In the genomic region with DNA sequence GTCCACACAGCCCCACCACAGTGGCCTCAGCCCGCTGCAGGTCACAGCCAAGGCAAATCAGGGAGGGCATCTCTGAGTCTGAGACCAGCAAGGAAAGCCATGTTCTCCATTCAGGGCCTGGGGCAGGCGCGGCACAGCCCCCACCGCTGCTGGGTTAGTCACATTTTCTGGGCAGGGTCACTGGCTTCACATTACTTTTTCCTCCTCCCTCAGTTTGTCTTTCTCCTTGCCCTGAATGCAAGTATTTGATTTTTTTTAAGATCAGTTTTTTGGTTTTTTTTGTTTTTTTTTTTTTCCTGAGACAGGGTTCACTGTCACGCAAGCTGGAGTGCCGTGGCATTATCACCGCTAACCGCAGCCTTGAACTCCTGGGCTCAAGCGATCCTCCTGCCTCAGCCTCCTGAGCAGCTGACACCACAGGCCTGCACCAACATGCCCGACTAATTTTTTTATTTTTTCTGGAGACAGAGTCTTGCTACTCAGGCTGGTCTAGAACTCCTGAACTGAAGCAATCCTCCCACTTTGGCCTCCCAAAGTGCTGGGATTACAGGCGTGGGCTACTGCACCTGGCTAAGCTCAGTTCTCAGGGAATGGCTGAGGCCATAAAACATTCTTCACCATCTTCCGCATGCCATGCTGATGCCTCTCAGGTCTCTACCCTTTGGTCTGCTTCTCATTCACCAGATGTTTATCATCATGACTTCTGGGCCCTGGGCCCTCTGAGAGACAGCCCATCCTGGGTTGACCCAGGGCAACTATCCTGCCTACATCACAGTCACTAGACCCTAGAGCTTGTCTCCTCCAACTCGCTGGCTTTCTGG, we compare ENCODE assay signal across 9 cellular contexts. TPM values are rescaled to one million over a fixed set of nuclear protein-coding genes. Genes with fewer than 3 reads are reported as not detected.
DNase-seq lines count a peak whose midpoint lies in the region; ATAC-seq and TF ChIP-seq lines count a peak whose summit lies in the region.
"Had no signal": no experiment of that assay in that cellular context is flagged by ENCODE, and none has a peak within 500 bp of the region (broad histone marks: within the 10 kb centered on the region; RNA-seq: fewer than 3 reads in every experiment).

No MANE protein-coding gene starts in this region.

- peak overlapping the region; percentile 29; the same call in 1 of the 3 replicates for H3K4me3 Mint-ChIP-seq in GM23338

- no peak for TF ChIP-seq EP300 in stomach (IDR thresholded peaks at IDR 0.05)

- 58 to 73% methylated on average over 10 to 11 of the region's 13 CpGs for WGBS in esophagus squamous epithelium, 2 donors
- 67 to 83% (median 69%) methylated on average over 13 of the region's 13 CpGs for WGBS in stomach, 5 donors

- no peaks in the 10 kb centered on the region for H3K9me3 Mint-ChIP-seq in GM23338

- H3K79me2 ChIP-seq in GM23338 (replicated peaks; ENCODE audit: insufficient read depth), result no peaks in the 10 kb centered on the region
- no peaks in the 10 kb centered on the region for H3K79me2 ChIP-seq in OCI-LY3 (ENCODE audit: low read length)

- H2AFZ ChIP-seq in GM23338 (no peak overlapping the region), OCI-LY3 (ENCODE audit: low read depth, low read length) (peak overlapping the region; percentile 22; the same call in 1 of the 2 replicates)

- peaks cover 37% of the 10 kb centered on the region for H3K4me1 Mint-ChIP-seq in GM23338

- peaks cover 22% of the 10 kb centered on the region for H3K27me3 Mint-ChIP-seq in GM23338 (ENCODE audit: insufficient read depth, low read depth, poor library complexity)

- no peaks in the 10 kb centered on the region for H3K36me3 ChIP-seq in GM23338 (ENCODE audit: insufficient read depth)
- H3K36me3 ChIP-seq in OCI-LY3 (replicated peaks; ENCODE audit: low read depth, low read length), result no peaks in the 10 kb centered on the region
- H3K36me3 ChIP-seq in esophagus squamous epithelium, result no peaks in the 10 kb centered on the region
- H3K36me3 ChIP-seq in stomach, result no peaks in the 10 kb centered on the region
- H3K36me3 ChIP-seq: sigmoid colon had no signal

- H3K27me3 ChIP-seq in GM23338 (ENCODE audit: insufficient read depth) (no peaks in the 10 kb centered on the region), OCI-LY3 (ENCODE audit: low read depth, low read length) (no peaks in the 10 kb centered on the region), esophagus squamous epithelium (no peaks in the 10 kb centered on the region), stomach (peaks cover 0 to 4% (median 0%) of the 10 kb centered on the region in 3 donors)
- H3K27me3 ChIP-seq: sigmoid colon had no signal

- intact Hi-C loops in esophagus squamous epithelium (cut with DNase I) (no loop called here), stomach (cut with DNase I; ENCODE audit: low total_unique reads) (no loop called here)

- no peak overlapping the region for H3K27ac Mint-ChIP-seq in GM23338

- TF ChIP-seq CTCF in GM23338 (conservative IDR thresholded peaks at IDR 0.05; ENCODE audit: low read depth in 2 of 2) (no peak), OCI-LY3 (IDR thresholded peaks at IDR 0.05; ENCODE audit: low read depth, low read length) (no peak), esophagus squamous epithelium (IDR thresholded peaks at IDR 0.05) (no peak), stomach (IDR thresholded peaks at IDR 0.05) (no peak)

- H3F3A ChIP-seq in GM23338 (replicated peaks; ENCODE audit: low read depth), result peaks cover 9% of the 10 kb centered on the region; the same call in 1 of the 2 replicates

- H3K36me3 Mint-ChIP-seq in GM23338 (ENCODE audit: low read depth), result no peaks in the 10 kb centered on the region

- ATAC-seq in GM23338, result no peak

- H3K9ac ChIP-seq in OCI-LY3 (ENCODE audit: low read length), result peak overlapping the region; percentile 72; the same call in 1 of the 2 replicates

- H3K9me2 ChIP-seq in GM23338 (ENCODE audit: insufficient read depth), result no peaks in the 10 kb centered on the region

- H4K20me1 ChIP-seq in GM23338 (replicated peaks; ENCODE audit: insufficient read depth) (no peaks in the 10 kb centered on the region), OCI-LY3 (ENCODE audit: insufficient read depth, low read length) (no peaks in the 10 kb centered on the region)

- TF ChIP-seq POLR2A in esophagus squamous epithelium (IDR thresholded peaks at IDR 0.05), result no peak
- TF ChIP-seq POLR2A in stomach (IDR thresholded peaks at IDR 0.05), result no peak

- peaks cover 37% of the 10 kb centered on the region for H3K4me1 ChIP-seq in GM23338 (ENCODE audit: insufficient read depth)
- H3K4me1 ChIP-seq in OCI-LY3 (ENCODE audit: low read length), result peaks cover 25% of the 10 kb centered on the region
- H3K4me1 ChIP-seq in esophagus squamous epithelium, result peaks cover 37 to 81% (median 49%) of the 10 kb centered on the region in 3 donors
- peaks cover 12 to 92% (median 52%) of the 10 kb centered on the region in 4 donors for H3K4me1 ChIP-seq in stomach

- 0 out of 2 replicates have a peak overlapping the region, but pooled peaks have one; percentile 26 for H3K27ac ChIP-seq in GM23338 (ENCODE audit: low read depth)
- no peak overlapping the region for H3K27ac ChIP-seq in OCI-LY3 (ENCODE audit: low read length)
- H3K27ac ChIP-seq in esophagus squamous epithelium, result peak overlapping the region; percentile 88 to 93 (median 90)
- peak overlapping the region; percentile 56 to 84 (median 66) for H3K27ac ChIP-seq in stomach

- no peak overlapping the region for H3K4me3 ChIP-seq in GM23338
- peak overlapping the region; percentile 85 for H3K4me3 ChIP-seq in OCI-LY3 (ENCODE audit: low read length)
- peak overlapping the region in 3 of 4 donors; percentile 39 to 63 (median 43) for H3K4me3 ChIP-seq in esophagus squamous epithelium
- H3K4me3 ChIP-seq in stomach, result peak overlapping the region in 1 of 4 donors; percentile 32

- H3K4me2 ChIP-seq in GM23338, result peak overlapping the region; percentile 71; the same call in 1 of the 2 replicates
- peak overlapping the region; percentile 98 for H3K4me2 ChIP-seq in OCI-LY3 (ENCODE audit: low read length)

- no peaks in the 10 kb centered on the region for H3K9me3 ChIP-seq in OCI-LY3 (ENCODE audit: insufficient read depth, low read length)
- no peaks in the 10 kb centered on the region for H3K9me3 ChIP-seq in esophagus squamous epithelium
- no peaks in the 10 kb centered on the region for H3K9me3 ChIP-seq in stomach
- H3K9me3 ChIP-seq: sigmoid colon had no signal

- DNase-seq in GM23338 (ENCODE audit: low spot score) (no peak), esophagus squamous epithelium (lab: John Stamatoyannopoulos, UW) (no peak), stomach (no peak), NCI-H187 treated with DMSO at 0.1 percent for 48 hours (lab: John Stamatoyannopoulos, UW) (no peak), NCI-H2196 (lab: John Stamatoyannopoulos, UW; ENCODE audit: unreplicated experiment) (no peak), NCI-H187 (lab: John Stamatoyannopoulos, UW) (no peak)
- DNase-seq: NCI-H748 treated with DMSO at 0.1 percent for 48 hours, sigmoid colon had no signal

RNA-seq across cellular contexts. Expression of a gene that starts 0.6 kb away (rescaled TPM):
- 75.2 and 88.7 TPM in 2 replicates for total RNA-seq in GM23338 (2014; rRNA removed; shearing (Covaris generic))
- polyA plus RNA-seq in GM23338 (2016; fragmentation: Nextera tagmentation; extraction: Ambion mirVana) (104 and 115 TPM in 2 replicates), stomach (100 to 1,000 TPM; 146 to 350 (median 157) TPM)
- total RNA-seq in esophagus squamous epithelium (100 to 1,000 TPM; 185 to 301 (median 221) TPM), stomach (100 to 1,000 TPM in 2 of 5 donors, 10 to 100 TPM in 3; 35.0 to 135 (median 50.8) TPM)

RNA-seq across cellular contexts. Expression of a gene that starts 7.7 kb away (rescaled TPM):
- not detected in 2 replicates for total RNA-seq in GM23338 (2014; rRNA removed; shearing (Covaris generic))
- polyA plus RNA-seq in GM23338 (2016; fragmentation: Nextera tagmentation; extraction: Ambion mirVana), result 0.26 and 0.37 TPM in 2 replicates
- total RNA-seq in esophagus squamous epithelium, result under 1 TPM in 1 of 4 donors, not detected in 3; 0.50 TPM
- 10 to 100 TPM in 2 of 5 donors, 1 to 10 TPM in 1, not detected in 2; 2.2 to 14.5 (median 13.4) TPM for total RNA-seq in stomach
- polyA plus RNA-seq in stomach, result 1 to 10 TPM; 1.1 to 2.3 (median 1.2) TPM
- total RNA-seq: sigmoid colon had no signal

RNA-seq across cellular contexts. Expression of a gene that starts 56.2 kb away (rescaled TPM):
- total RNA-seq in GM23338 (2014; rRNA removed; shearing (Covaris generic)), result 7.1 and 8.9 TPM in 2 replicates
- 5.9 and 8.6 TPM in 2 replicates for polyA plus RNA-seq in GM23338 (2016; fragmentation: Nextera tagmentation; extraction: Ambion mirVana)
- 10 to 100 TPM in 3 of 4 donors, 1 to 10 TPM in 1; 8.2 to 16.6 (median 13.7) TPM for total RNA-seq in esophagus squamous epithelium
- total RNA-seq in stomach, result 10 to 100 TPM; 16.9 to 43.8 (median 21.7) TPM
- 10 to 100 TPM; 13.4 to 19.7 (median 17.0) TPM for polyA plus RNA-seq in stomach

RNA-seq across cellular contexts. Expression of a gene that starts 56.5 kb away (rescaled TPM):
- total RNA-seq in GM23338 (2014; rRNA removed; shearing (Covaris generic)), result 12.5 and 16.4 TPM in 2 replicates
- polyA plus RNA-seq in GM23338 (2016; fragmentation: Nextera tagmentation; extraction: Ambion mirVana) (2.3 and 2.6 TPM in 2 replicates), stomach (10 to 100 TPM; 11.5 to 23.9 (median 19.4) TPM)
- total RNA-seq in esophagus squamous epithelium (10 to 100 TPM; 55.8 to 73.3 (median 66.9) TPM), stomach (10 to 100 TPM; 22.2 to 90.1 (median 83.9) TPM)
